In the genomic region with DNA sequence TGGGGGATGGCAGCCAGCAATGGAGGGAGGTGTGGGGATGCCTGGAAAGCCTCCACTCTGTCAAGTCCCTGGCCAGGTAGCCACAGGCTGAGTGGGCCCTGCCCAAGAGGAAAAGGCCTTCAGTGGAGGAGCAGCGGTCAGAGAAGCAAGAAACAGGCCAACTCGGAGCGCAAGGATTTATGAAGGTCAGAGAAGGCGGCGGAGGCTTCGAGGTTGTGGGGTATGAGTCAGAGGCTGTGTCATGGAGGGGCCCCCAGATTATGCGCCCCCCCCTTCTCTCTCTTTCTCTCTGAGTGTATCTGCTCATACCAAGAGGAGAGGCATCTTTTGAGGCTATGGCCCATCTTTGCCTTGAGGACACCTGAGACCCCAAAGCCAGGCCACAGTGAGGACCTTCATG, we compare ENCODE assay signal across 13 cellular contexts.
DNase-seq lines count a peak whose midpoint lies in the region; ATAC-seq, FAIRE-seq and TF ChIP-seq lines count a peak whose summit lies in the region.
"Had no signal": no experiment of that assay in that cellular context is flagged by ENCODE, and none has a peak within 500 bp of the region (broad histone marks: within the 10 kb centered on the region; RNA-seq: fewer than 3 reads in every experiment).

No MANE protein-coding gene starts in this region.

- H3K4me1 ChIP-seq in K562 (replicated peaks in 1 of 2; ENCODE audit: control insufficient read depth in 2 of 2, insufficient read depth in 2 of 2, low read length in 2 of 2) (peaks cover 0 to 40% of the 10 kb centered on the region in 2 experiments; a peak in 2 of 5 replicates), pancreas (peaks cover 3 to 11% (median 10%) of the 10 kb centered on the region in 3 donors), small intestine (ENCODE audit: control insufficient read depth in 2 of 2, insufficient read depth in 1 of 2, low read depth in 1 of 2, low read length in 1 of 2) (peaks cover 0 to 7% of the 10 kb centered on the region in 2 donors)

- no peak overlapping the region for H3K4me3 ChIP-seq in K562
- no peak overlapping the region for H3K4me3 ChIP-seq in pancreas
- no peak overlapping the region for H3K4me3 ChIP-seq in small intestine (ENCODE audit: low read depth in 1 of 2, low read length in 2 of 2)

- H3K36me3 ChIP-seq in K562 (ENCODE audit: control insufficient read depth, insufficient read depth, low read length) (no peaks in the 10 kb centered on the region), pancreas (no peaks in the 10 kb centered on the region), small intestine (ENCODE audit: control insufficient read depth in 2 of 2, insufficient read depth in 2 of 2, low read length in 2 of 2) (no peaks in the 10 kb centered on the region)

- H3K9me3 ChIP-seq in K562 (replicated peaks; ENCODE audit: control insufficient read depth, insufficient read depth, low read depth, low read length) (no peaks in the 10 kb centered on the region), pancreas (no peaks in the 10 kb centered on the region), small intestine (ENCODE audit: control insufficient read depth, low read depth) (no peaks in the 10 kb centered on the region)

- no peak overlapping the region for H2AFZ ChIP-seq in K562 (ENCODE audit: low read depth, low read length)

- H3K27ac ChIP-seq in K562 (ENCODE audit: extremely low read depth, low read depth, low read length) (no peak overlapping the region), pancreas (no peak overlapping the region), small intestine (ENCODE audit: low read depth in 1 of 2, low read length in 1 of 2) (no peak overlapping the region)

- peaks cover 38% of the 10 kb centered on the region for H4K20me1 ChIP-seq in K562 (replicated peaks; ENCODE audit: control insufficient read depth, insufficient read depth, low read length)

- FAIRE-seq in K562 (lab: Jason Lieb, UNC) = no peak
- no peak for FAIRE-seq in pancreas (lab: Jason Lieb, UNC)
- no peak for FAIRE-seq in small intestine (lab: Jason Lieb, UNC)

- intact Hi-C loops in K562 (cut with micrococcal nuclease) = loop anchor here (10.0 kb wide), 1 partner anchor 168 kb away; no protein-coding TSS in a partner anchor
- intact Hi-C loops in pancreas (cut with DNase I) = no loop called here

- CTCF ChIA-PET in K562 (lab: Yijun Ruan, JAX; ENCODE audit: low intra/inter-chr PET ratio) = no interaction called here

- H3K27ac Mint-ChIP-seq in mesothelial cell of epicardium = no peak overlapping the region

- BruUV-seq in K562 (replicated peaks; lab: Mats Ljungman, UMichigan) = no TSS peak

- H3K36me3 Mint-ChIP-seq in mesothelial cell of epicardium = no peaks in the 10 kb centered on the region

- H3K27me3 ChIP-seq in K562 (ENCODE audit: control insufficient read depth in 2 of 2, insufficient read depth in 2 of 2, low read length in 2 of 2) (peaks cover 57 to 59% of the 10 kb centered on the region in 2 experiments), pancreas (no peaks in the 10 kb centered on the region), small intestine (ENCODE audit: control insufficient read depth in 2 of 2, insufficient read depth in 2 of 2, low read length in 2 of 2) (no peaks in the 10 kb centered on the region)

- ATAC-seq in SK-N-SH treated with all-trans-retinoic acid at 6 μM for 48 hours (no peak; the same call in 1 of the 3 replicates), K562 (no peak), pancreas (no peak)
- ATAC-seq: CD8-positive, alpha-beta T cell; Right ventricle myocardium inferior had no signal

- H3K4me1 Mint-ChIP-seq in mesothelial cell of epicardium = peaks cover 44% of the 10 kb centered on the region

- no peak overlapping the region for H3K9ac ChIP-seq in K562 (ENCODE audit: insufficient read depth in 1 of 2, low read depth in 2 of 2, low read length in 2 of 2)

- no peak for TF ChIP-seq RAD21 in K562 (CRISPR knock-in tag; conservative IDR thresholded peaks at IDR 0.05 in 1 of 2, IDR thresholded peaks at IDR 0.05 in 1 of 2)

- H3K79me2 ChIP-seq in K562 (ENCODE audit: control insufficient read depth, insufficient read depth, low read length) = no peaks in the 10 kb centered on the region

- no peaks in the 10 kb centered on the region for H3K9me1 ChIP-seq in K562 (ENCODE audit: control insufficient read depth, insufficient read depth, low read length)

- DNase-seq in ELR (ENCODE audit: low read depth) (peak; percentile 78), K562 (ENCODE audit: extremely low read depth in 1 of 4, low spot score in 3 of 4) (peak in 1 of 4 experiments; percentile 41), pancreas (no peak), small intestine (no peak), AG20443 (ENCODE audit: low spot score) (no peak), mesothelial cell of epicardium (ENCODE audit: low spot score in 2 of 2, unreplicated experiment in 2 of 2) (no peak)
- peak; percentile 27 to 40 for DNase-seq in stimulated activated CD4-positive, alpha-beta T cell treated with anti-CD3 and anti-CD28 coated beads, Interleukin-2, amount 100 ng/mL, for 24 hours
- DNase-seq: CD8-positive, alpha-beta T cell; dermis blood vessel endothelial cell; NCI-H1092 treated with DMSO at 0.1 percent for 48 hours had no signal

- H3K4me2 ChIP-seq in K562 (ENCODE audit: insufficient read depth, low read length) = no peak overlapping the region

- WGBS in K562 (ENCODE audit: insufficient coverage, low coverage, missing lambda C conversion rate) = 0% methylated on average over 6 of the region's 7 CpGs
- WGBS in pancreas, 2 donors = 78 to 85% methylated on average over 7 of the region's 7 CpGs
- WGBS in small intestine, 3 donors = 58 to 75% (median 73%) methylated on average over 3 to 7 of the region's 7 CpGs

- H3K4me3 Mint-ChIP-seq in mesothelial cell of epicardium = no peak overlapping the region

- no peak for TF ChIP-seq EP300 in K562 (IDR thresholded peaks at IDR 0.05; ENCODE audit: low read length)

- H3K9me3 Mint-ChIP-seq in mesothelial cell of epicardium = no peaks in the 10 kb centered on the region
- H3K9me3 Mint-ChIP-seq: CD8-positive, alpha-beta T cell; nephron had no signal

- peaks cover 34% of the 10 kb centered on the region for H3K27me3 Mint-ChIP-seq in mesothelial cell of epicardium (ENCODE audit: low read depth)

- TF ChIP-seq POLR2A in K562 (conservative IDR thresholded peaks at IDR 0.05) = no peak

- TF ChIP-seq CTCF in K562 (IDR thresholded peaks at IDR 0.05 in 2 of 3, conservative IDR thresholded peaks at IDR 0.05 in 1 of 3; ENCODE audit: insufficient read depth in 2 of 3, low read depth in 1 of 3, low read length in 3 of 3) (no peak), pancreas (IDR thresholded peaks at IDR 0.05) (no peak), mesothelial cell of epicardium (IDR thresholded peaks at IDR 0.05; ENCODE audit: unreplicated experiment) (no peak)

- in situ Hi-C loops in K562 (cut with MboI) = no loop called here

- POLR2A ChIA-PET in K562 (lab: Yijun Ruan, JAX) = interaction anchor here (0.5 to 1.6 kb wide), 5 partner anchors 8 to 89 kb away, joined by 3 to 5 read pairs (median 4); no protein-coding TSS in a partner anchor

TF ChIP-seq in SK-N-SH treated with all-trans-retinoic acid at 6 μM for 48 hours, 23 proteins besides CTCF, POLR2A, EP300 and RAD21:
- TF ChIP-seq GLIS3 (CRISPR knock-in tag; IDR thresholded peaks at IDR 0.05) (no peak), PATZ1 (CRISPR knock-in tag; IDR thresholded peaks at IDR 0.05; ENCODE audit: borderline replicate concordance) (peak; percentile 61; the same call in 1 of the 2 replicates), TCF4 (CRISPR knock-in tag; IDR thresholded peaks at IDR 0.05; ENCODE audit: borderline replicate concordance) (no peak), TOX (CRISPR knock-in tag; IDR thresholded peaks at IDR 0.05; ENCODE audit: borderline replicate concordance) (no peak), ZFP3 (CRISPR knock-in tag; IDR thresholded peaks at IDR 0.05) (no peak)

TF ChIP-seq in K562, 482 proteins besides CTCF, POLR2A, EP300 and RAD21 (continues in another document):
- no peak for TF ChIP-seq ZNF12 (CRISPR knock-in tag; IDR thresholded peaks at IDR 0.05)
- no peak for TF ChIP-seq RBBP5 (IDR thresholded peaks at IDR 0.05; ENCODE audit: borderline replicate concordance, insufficient read depth, low read length, poor library complexity, severe bottlenecking)
- TF ChIP-seq LCOR (CRISPR knock-in tag; IDR thresholded peaks at IDR 0.05) = no peak
- no peak for TF ChIP-seq TEAD2 (tag; IDR thresholded peaks at IDR 0.05)
- TF ChIP-seq JUND (IDR thresholded peaks at IDR 0.05; ENCODE audit: borderline replicate concordance, low read depth, low read length) = peak; percentile 60
- TF ChIP-seq JUND (tag; IDR thresholded peaks at IDR 0.05; ENCODE audit: borderline replicate concordance, low read depth, low read length) = peak; percentile 59; the same call in 2 of the 3 replicates
- TF ChIP-seq, protein P1, sequence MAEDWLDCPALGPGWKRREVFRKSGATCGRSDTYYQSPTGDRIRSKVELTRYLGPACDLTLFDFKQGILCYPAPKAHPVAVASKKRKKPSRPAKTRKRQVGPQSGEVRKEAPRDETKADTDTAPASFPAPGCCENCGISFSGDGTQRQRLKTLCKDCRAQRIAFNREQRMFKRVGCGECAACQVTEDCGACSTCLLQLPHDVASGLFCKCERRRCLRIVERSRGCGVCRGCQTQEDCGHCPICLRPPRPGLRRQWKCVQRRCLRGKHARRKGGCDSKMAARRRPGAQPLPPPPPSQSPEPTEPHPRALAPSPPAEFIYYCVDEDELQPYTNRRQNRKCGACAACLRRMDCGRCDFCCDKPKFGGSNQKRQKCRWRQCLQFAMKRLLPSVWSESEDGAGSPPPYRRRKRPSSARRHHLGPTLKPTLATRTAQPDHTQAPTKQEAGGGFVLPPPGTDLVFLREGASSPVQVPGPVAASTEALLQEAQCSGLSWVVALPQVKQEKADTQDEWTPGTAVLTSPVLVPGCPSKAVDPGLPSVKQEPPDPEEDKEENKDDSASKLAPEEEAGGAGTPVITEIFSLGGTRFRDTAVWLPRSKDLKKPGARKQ (CRISPR knock-in tag; IDR thresholded peaks at IDR 0.05) = no peak
- TF ChIP-seq, protein P2, sequence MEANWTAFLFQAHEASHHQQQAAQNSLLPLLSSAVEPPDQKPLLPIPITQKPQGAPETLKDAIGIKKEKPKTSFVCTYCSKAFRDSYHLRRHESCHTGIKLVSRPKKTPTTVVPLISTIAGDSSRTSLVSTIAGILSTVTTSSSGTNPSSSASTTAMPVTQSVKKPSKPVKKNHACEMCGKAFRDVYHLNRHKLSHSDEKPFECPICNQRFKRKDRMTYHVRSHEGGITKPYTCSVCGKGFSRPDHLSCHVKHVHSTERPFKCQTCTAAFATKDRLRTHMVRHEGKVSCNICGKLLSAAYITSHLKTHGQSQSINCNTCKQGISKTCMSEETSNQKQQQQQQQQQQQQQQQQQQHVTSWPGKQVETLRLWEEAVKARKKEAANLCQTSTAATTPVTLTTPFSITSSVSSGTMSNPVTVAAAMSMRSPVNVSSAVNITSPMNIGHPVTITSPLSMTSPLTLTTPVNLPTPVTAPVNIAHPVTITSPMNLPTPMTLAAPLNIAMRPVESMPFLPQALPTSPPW (CRISPR knock-in tag; IDR thresholded peaks at IDR 0.05) = peak; percentile 81

Comparison
In these comparisons a context has a peak if more than half of its experiments do, and no peak if none do; other contexts are left out.
1. DNase-seq: peak in ELR (single experiment) and stimulated activated CD4-positive, alpha-beta T cell treated with anti-CD3 and anti-CD28 coated beads, Interleukin-2, amount 100 ng/mL, for 24 hours (2 of 2); none in pancreas (0 of 6), small intestine (single experiment), AG20443 (single experiment) and mesothelial cell of epicardium (0 of 2).